ENCODE assay signal across 20 cellular contexts in genomic region chr16:88083582-88083981, GRCh38.
"Had no signal": no experiment of that assay in that cellular context is flagged by ENCODE, and none has a peak within 500 bp of the region (broad histone marks: within the 10 kb centered on the region; RNA-seq: fewer than 3 reads in every experiment).

No MANE protein-coding gene starts in this region.

- H3K4me2 ChIP-seq: smooth muscle cell had no signal

- H3K36me3 ChIP-seq: colonic mucosa, lower lobe of right lung, ovary, thyroid gland had no signal

- H3K4me1 Mint-ChIP-seq: central memory CD8-positive, alpha-beta T cell; neural crest cell; stimulated activated effector memory CD8-positive, alpha-beta T cell treated with anti-CD3 and anti-CD28 coated beads, Interleukin-12 subunit alpha, Interleukin-12 subunit beta, amount 100 ng/mL, for 72 hours had no signal

- H3K27ac ChIP-seq: colonic mucosa, lower lobe of right lung, ovary, thyroid gland had no signal

- H3K27ac Mint-ChIP-seq: activated CD4-positive, alpha-beta memory T cell treated with anti-CD3 and anti-CD28 coated beads for 36 hours; activated T-helper 2 cell treated with anti-CD3 and anti-CD28 coated beads, Interferon-gamma antibody, Interleukin-2, Interleukin-4, amounts not matched to agents 10 μg/mL and 5 μg/mL and 100 μg/mL, durations not matched to agents 14 hours and 24 hours and 36 hours; stimulated activated effector memory CD8-positive, alpha-beta T cell treated with anti-CD3 and anti-CD28 coated beads, Interleukin-12 subunit alpha, Interleukin-12 subunit beta, amount 100 ng/mL, for 72 hours had no signal

- H3K27me3 ChIP-seq: colonic mucosa, ovary, thyroid gland had no signal

- H3K4me3 ChIP-seq: colonic mucosa, lower lobe of right lung, ovary, smooth muscle cell, thyroid gland had no signal

- H3K4me3 Mint-ChIP-seq: activated CD4-positive, alpha-beta memory T cell treated with anti-CD3 and anti-CD28 coated beads for 36 hours; central memory CD8-positive, alpha-beta T cell; neural crest cell; stimulated activated effector memory CD8-positive, alpha-beta T cell treated with anti-CD3 and anti-CD28 coated beads, Interleukin-12 subunit alpha, Interleukin-12 subunit beta, amount 100 ng/mL, for 72 hours had no signal

- H3K9me3 ChIP-seq: colonic mucosa, lower lobe of right lung, ovary, thyroid gland had no signal

- H3K27me3 Mint-ChIP-seq: activated CD4-positive, alpha-beta memory T cell treated with anti-CD3 and anti-CD28 coated beads for 36 hours; central memory CD8-positive, alpha-beta T cell had no signal

- ATAC-seq: left colon; lower lobe of right lung; sciatic nerve; stimulated activated effector memory CD8-positive, alpha-beta T cell treated with anti-CD3 and anti-CD28 coated beads, Interleukin-12 subunit alpha, Interleukin-12 subunit beta, amount 100 ng/mL, for 72 hours had no signal

- DNase-seq: activated CD4-positive, alpha-beta memory T cell treated with anti-CD3 and anti-CD28 coated beads for 36 hours; activated CD4-positive, alpha-beta T cell treated with anti-CD3 and anti-CD28 coated beads for 4 hours; activated naive CD4-positive, alpha-beta T cell treated with Interleukin-2 at 50 U/mL for 16 hours; activated T-cell treated with anti-CD3 and anti-CD28 coated beads, Interleukin-2, amount 50 U/mL, for 1 hour; aorta; colonic mucosa; left colon; lower lobe of right lung; midbrain; ovary; stimulated activated CD4-positive, alpha-beta T cell treated with anti-CD3 and anti-CD28 coated beads, Interleukin-4, amount 100 ng/mL, for 24 hours; SW 1271; thyroid gland had no signal

- H3K9me3 Mint-ChIP-seq: activated CD4-positive, alpha-beta memory T cell treated with anti-CD3 and anti-CD28 coated beads for 36 hours; activated T-helper 2 cell treated with anti-CD3 and anti-CD28 coated beads, Interferon-gamma antibody, Interleukin-2, Interleukin-4, amounts not matched to agents 10 μg/mL and 5 μg/mL and 100 μg/mL, durations not matched to agents 14 hours and 24 hours and 36 hours; central memory CD8-positive, alpha-beta T cell; stimulated activated effector memory CD8-positive, alpha-beta T cell treated with anti-CD3 and anti-CD28 coated beads, Interleukin-12 subunit alpha, Interleukin-12 subunit beta, amount 100 ng/mL, for 72 hours had no signal

- H3K4me1 ChIP-seq: colonic mucosa, lower lobe of right lung, thyroid gland had no signal

- FAIRE-seq: TTC549 had no signal
